16 cellular contexts compared by ENCODE assay signal in the genomic region with DNA sequence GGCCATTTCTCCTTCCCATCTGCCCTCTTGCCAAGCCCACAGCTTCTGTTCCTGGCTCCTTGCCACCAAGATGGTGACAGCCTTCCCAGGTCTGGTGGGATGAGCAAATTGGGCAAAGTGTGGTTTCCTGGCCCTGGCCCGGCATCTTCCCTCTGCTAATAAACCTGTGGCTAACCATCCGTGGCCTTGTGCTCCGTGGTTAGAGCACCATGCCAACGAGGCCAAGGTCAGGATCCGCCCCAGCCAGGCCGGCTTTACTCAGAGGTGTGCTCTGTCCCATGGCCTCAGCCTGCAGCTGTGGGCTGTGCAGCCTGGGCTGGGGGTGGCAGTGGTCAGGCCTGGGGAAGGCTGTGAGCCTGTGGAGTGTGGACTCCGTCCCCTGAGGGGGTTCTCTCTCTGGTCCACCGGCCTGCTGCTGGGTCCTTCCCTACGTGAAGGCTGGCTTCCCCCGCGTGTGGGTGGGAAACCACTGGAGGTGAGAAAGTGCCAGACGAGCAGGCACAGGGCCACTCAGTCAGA.
DNase-seq lines count a peak whose midpoint lies in the region; ATAC-seq and TF ChIP-seq lines count a peak whose summit lies in the region.
"Had no signal": no experiment of that assay in that cellular context is flagged by ENCODE, and none has a peak within 500 bp of the region (broad histone marks: within the 10 kb centered on the region; RNA-seq: fewer than 3 reads in every experiment).

No MANE protein-coding gene starts in this region.

- H4K8ac ChIP-seq in neuronal stem cell (ENCODE audit: low read depth, low read length) = no peak overlapping the region

- H3K4me2 ChIP-seq in neuronal stem cell (ENCODE audit: insufficient read depth, low read length, poor library complexity, severe bottlenecking) = no peak overlapping the region

- no peak overlapping the region for H3K4me3 ChIP-seq in CD8-positive, alpha-beta memory T cell (ENCODE audit: low read length)
- H3K4me3 ChIP-seq in neuronal stem cell (ENCODE audit: low read length in 2 of 2) (no peak overlapping the region), ascending aorta (no peak overlapping the region)
- H3K4me3 ChIP-seq: cardiac muscle cell, left lung had no signal

- H2AFZ ChIP-seq in neuronal stem cell (ENCODE audit: low read length) = no peak overlapping the region
- H2AFZ ChIP-seq: parathyroid adenoma had no signal

- H2AK5ac ChIP-seq in neuronal stem cell (ENCODE audit: low read depth, low read length) = no peak overlapping the region

- H3K18ac ChIP-seq in neuronal stem cell (ENCODE audit: low read length) = no peak overlapping the region

- H2BK15ac ChIP-seq in neuronal stem cell (ENCODE audit: low read length) = no peak overlapping the region

- no peak overlapping the region for H2BK120ac ChIP-seq in neuronal stem cell (ENCODE audit: low read depth, low read length)

- peak overlapping the region; percentile 8 for H2BK5ac ChIP-seq in neuronal stem cell (ENCODE audit: low read length)

- CTCF ChIA-PET in CD8-positive, alpha-beta memory T cell (lab: Charles Lee) = no interaction called here
- CTCF ChIA-PET in WTC11 (lab: Charles Lee) = interaction anchor here (1.2 to 1.3 kb wide), 2 partner anchors 21 to 192 kb away, joined by 3 read pairs; no protein-coding TSS in a partner anchor

- H3K9ac ChIP-seq in neuronal stem cell (ENCODE audit: low read depth, low read length, poor library complexity) = no peak overlapping the region
- H3K9ac ChIP-seq: parathyroid adenoma had no signal

- no peak overlapping the region for H2BK12ac ChIP-seq in neuronal stem cell (ENCODE audit: low read length)

- no peak for TF ChIP-seq RAD21 in Ishikawa (IDR thresholded peaks at IDR 0.05; ENCODE audit: low read depth)

- H3K27me3 ChIP-seq in CD8-positive, alpha-beta memory T cell (ENCODE audit: insufficient read depth, low read length, poor library complexity, severe bottlenecking) = no peaks in the 10 kb centered on the region
- H3K27me3 ChIP-seq in neuronal stem cell (ENCODE audit: control insufficient read depth in 3 of 3, insufficient read depth in 3 of 3, low read depth in 1 of 3, low read length in 3 of 3) (peaks cover 0 to 41% (median 0%) of the 10 kb centered on the region in 3 experiments), ascending aorta (no peaks in the 10 kb centered on the region)
- H3K27me3 ChIP-seq: cardiac muscle cell had no signal

- no peaks in the 10 kb centered on the region for H3K9me3 Mint-ChIP-seq in CD8-positive, alpha-beta memory T cell
- no peaks in the 10 kb centered on the region for H3K9me3 Mint-ChIP-seq in WTC11
- H3K9me3 Mint-ChIP-seq in T-helper 2 cell treated with Interferon-gamma antibody and Interleukin-4, amounts not matched to agents 5 μg/mL and 100 μg/mL, for 36 hours = no peaks in the 10 kb centered on the region
- H3K9me3 Mint-ChIP-seq: activated naive CD4-positive, alpha-beta T cell treated with anti-CD3 and anti-CD28 coated beads, Interleukin-2, amount 50 U/mL, for 24 hours had no signal

- no peak for ATAC-seq in WTC11
- no peak for ATAC-seq in GM19455 (IDR thresholded peaks at IDR 0.05; ENCODE audit: unreplicated experiment)
- ATAC-seq: activated CD4-positive, alpha-beta T cell treated with anti-CD3 and anti-CD28 coated beads for 36 hours; left lung had no signal

- intact Hi-C loops in ascending aorta (cut with DNase I) = no loop called here

- peak overlapping the region; percentile 38 for H3K27ac ChIP-seq in CD8-positive, alpha-beta memory T cell (ENCODE audit: low read depth, low read length)
- H3K27ac ChIP-seq in neuronal stem cell (replicated peaks; ENCODE audit: low read length) (no peak overlapping the region), ascending aorta (no peak overlapping the region)
- H3K27ac ChIP-seq: cardiac muscle cell, left lung, parathyroid adenoma had no signal

- H3K4me1 ChIP-seq in CD8-positive, alpha-beta memory T cell (ENCODE audit: insufficient read depth, low read length) = no peaks in the 10 kb centered on the region
- H3K4me1 ChIP-seq in neuronal stem cell (ENCODE audit: control insufficient read depth in 2 of 2, insufficient read depth in 1 of 2, low read depth in 1 of 2, low read length in 2 of 2) (peaks cover 0 to 10% of the 10 kb centered on the region in 2 donors), ascending aorta (no peaks in the 10 kb centered on the region)
- H3K4me1 ChIP-seq: left lung, parathyroid adenoma had no signal

- H3K27ac Mint-ChIP-seq in CD8-positive, alpha-beta memory T cell = no peak overlapping the region
- H3K27ac Mint-ChIP-seq in WTC11 = no peak overlapping the region
- no peak overlapping the region for H3K27ac Mint-ChIP-seq in T-helper 2 cell treated with Interferon-gamma antibody and Interleukin-4, amounts not matched to agents 5 μg/mL and 100 μg/mL, for 36 hours
- H3K27ac Mint-ChIP-seq: activated CD4-positive, alpha-beta T cell treated with anti-CD3 and anti-CD28 coated beads for 36 hours; activated naive CD4-positive, alpha-beta T cell treated with anti-CD3 and anti-CD28 coated beads, Interleukin-2, amount 50 U/mL, for 24 hours had no signal

- no peak for DNase-seq in CD8-positive, alpha-beta memory T cell
- no peak for DNase-seq in WTC11 (ENCODE audit: low spot score)
- no peak for DNase-seq in neuronal stem cell (ENCODE audit: low spot score)
- no peak for DNase-seq in iPS-NIHi7 (ENCODE audit: extremely low spot score)
- no peak for DNase-seq in ascending aorta (ENCODE audit: low spot score in 2 of 2)
- no peak for DNase-seq in T-helper 2 cell treated with Interferon-gamma antibody and Interleukin-4, amounts not matched to agents 5 μg/mL and 100 μg/mL, for 36 hours (ENCODE audit: low spot score)
- DNase-seq: activated CD4-positive, alpha-beta T cell treated with anti-CD3 and anti-CD28 coated beads for 36 hours; activated T-cell treated with anti-CD3 and anti-CD28 coated beads for 4 hours; effector CD4-positive, alpha-beta T cell; NCI-H2171 had no signal

- TF ChIP-seq EP300 in Ishikawa (IDR thresholded peaks at IDR 0.05; ENCODE audit: borderline replicate concordance) = no peak

- no peak overlapping the region for H3K23ac ChIP-seq in neuronal stem cell (ENCODE audit: low read depth, low read length, poor library complexity)

- H3K4ac ChIP-seq in neuronal stem cell (ENCODE audit: low read length) = no peak overlapping the region

- POLR2A ChIA-PET in CD8-positive, alpha-beta memory T cell (lab: Charles Lee) = no interaction called here
- POLR2A ChIA-PET in WTC11 (lab: Charles Lee) = no interaction called here

- TF ChIP-seq CTCF in WTC11 (IDR thresholded peaks at IDR 0.05) = no peak
- no peak for TF ChIP-seq CTCF in ascending aorta (IDR thresholded peaks at IDR 0.05)

- H3K79me1 ChIP-seq in neuronal stem cell (ENCODE audit: low read depth, low read length) = no peaks in the 10 kb centered on the region

- H3K4me3 Mint-ChIP-seq in CD8-positive, alpha-beta memory T cell = no peak overlapping the region
- no peak overlapping the region for H3K4me3 Mint-ChIP-seq in WTC11
- H3K4me3 Mint-ChIP-seq in T-helper 2 cell treated with Interferon-gamma antibody and Interleukin-4, amounts not matched to agents 5 μg/mL and 100 μg/mL, for 36 hours = no peak overlapping the region
- H3K4me3 Mint-ChIP-seq: activated CD4-positive, alpha-beta T cell treated with anti-CD3 and anti-CD28 coated beads for 36 hours; activated naive CD4-positive, alpha-beta T cell treated with anti-CD3 and anti-CD28 coated beads, Interleukin-2, amount 50 U/mL, for 24 hours had no signal

- H3K4me1 Mint-ChIP-seq in CD8-positive, alpha-beta memory T cell = peaks cover 0 to 5% (median 4%) of the 10 kb centered on the region in 3 donors
- peaks cover 16% of the 10 kb centered on the region for H3K4me1 Mint-ChIP-seq in WTC11
- no peaks in the 10 kb centered on the region for H3K4me1 Mint-ChIP-seq in T-helper 2 cell treated with Interferon-gamma antibody and Interleukin-4, amounts not matched to agents 5 μg/mL and 100 μg/mL, for 36 hours (ENCODE audit: low read depth)

- H3K27me3 Mint-ChIP-seq in CD8-positive, alpha-beta memory T cell = peaks cover 20 to 30% of the 10 kb centered on the region in 2 donors
- peaks cover 9% of the 10 kb centered on the region for H3K27me3 Mint-ChIP-seq in WTC11 (ENCODE audit: low read depth)
- peaks cover 14% of the 10 kb centered on the region for H3K27me3 Mint-ChIP-seq in T-helper 2 cell treated with Interferon-gamma antibody and Interleukin-4, amounts not matched to agents 5 μg/mL and 100 μg/mL, for 36 hours (ENCODE audit: low read depth)

- no peaks in the 10 kb centered on the region for H3K36me3 ChIP-seq in CD8-positive, alpha-beta memory T cell (ENCODE audit: insufficient read depth, low read length)
- H3K36me3 ChIP-seq in neuronal stem cell (replicated peaks in 1 of 2; ENCODE audit: control insufficient read depth in 2 of 2, insufficient read depth in 2 of 2, low read length in 2 of 2) = no peaks in the 10 kb centered on the region
- no peaks in the 10 kb centered on the region for H3K36me3 ChIP-seq in ascending aorta
- H3K36me3 ChIP-seq: cardiac muscle cell, left lung had no signal

- WGBS in neuronal stem cell (ENCODE audit: extremely low coverage in 2 of 2, insufficient read length in 2 of 2, insufficient replicate concordance in 1 of 2), 2 donors = no CpG with 5 or more reads among the region's 12 CpGs

- H4K91ac ChIP-seq in neuronal stem cell (ENCODE audit: low read depth, low read length, poor library complexity) = no peak overlapping the region

- peaks cover 0 to 2% (median 0%) of the 10 kb centered on the region in 3 donors for H3K36me3 Mint-ChIP-seq in CD8-positive, alpha-beta memory T cell
- no peaks in the 10 kb centered on the region for H3K36me3 Mint-ChIP-seq in WTC11
- H3K36me3 Mint-ChIP-seq in T-helper 2 cell treated with Interferon-gamma antibody and Interleukin-4, amounts not matched to agents 5 μg/mL and 100 μg/mL, for 36 hours (ENCODE audit: low read depth) = no peaks in the 10 kb centered on the region
- H3K36me3 Mint-ChIP-seq: activated naive CD4-positive, alpha-beta T cell treated with anti-CD3 and anti-CD28 coated beads, Interleukin-2, amount 50 U/mL, for 24 hours had no signal

- H3K9me3 ChIP-seq in CD8-positive, alpha-beta memory T cell (ENCODE audit: low read length) = no peaks in the 10 kb centered on the region
- H3K9me3 ChIP-seq in neuronal stem cell (replicated peaks in 1 of 2; ENCODE audit: control insufficient read depth in 2 of 2, insufficient read depth in 1 of 2, low read depth in 1 of 2, low read length in 2 of 2) (no peaks in the 10 kb centered on the region), ascending aorta (no peaks in the 10 kb centered on the region)
- H3K9me3 ChIP-seq: left lung had no signal

- no peak overlapping the region for H3K14ac ChIP-seq in neuronal stem cell (ENCODE audit: low read length)

TF ChIP-seq in Ishikawa, 13 proteins besides CTCF, POLR2A, EP300 and RAD21 (continues in another document):
- TF ChIP-seq CEBPB (IDR thresholded peaks at IDR 0.05) = no peak

TF ChIP-seq in WTC11, 78 proteins besides CTCF, POLR2A, EP300 and RAD21 (continues in another document):
- no peak for TF ChIP-seq ZNF416 (CRISPR knock-in tag; IDR thresholded peaks at IDR 0.05)
- TF ChIP-seq SMAD4 (CRISPR knock-in tag; IDR thresholded peaks at IDR 0.05) = no peak
